ENCODE assay signal across 8 cellular contexts in the genomic region with DNA sequence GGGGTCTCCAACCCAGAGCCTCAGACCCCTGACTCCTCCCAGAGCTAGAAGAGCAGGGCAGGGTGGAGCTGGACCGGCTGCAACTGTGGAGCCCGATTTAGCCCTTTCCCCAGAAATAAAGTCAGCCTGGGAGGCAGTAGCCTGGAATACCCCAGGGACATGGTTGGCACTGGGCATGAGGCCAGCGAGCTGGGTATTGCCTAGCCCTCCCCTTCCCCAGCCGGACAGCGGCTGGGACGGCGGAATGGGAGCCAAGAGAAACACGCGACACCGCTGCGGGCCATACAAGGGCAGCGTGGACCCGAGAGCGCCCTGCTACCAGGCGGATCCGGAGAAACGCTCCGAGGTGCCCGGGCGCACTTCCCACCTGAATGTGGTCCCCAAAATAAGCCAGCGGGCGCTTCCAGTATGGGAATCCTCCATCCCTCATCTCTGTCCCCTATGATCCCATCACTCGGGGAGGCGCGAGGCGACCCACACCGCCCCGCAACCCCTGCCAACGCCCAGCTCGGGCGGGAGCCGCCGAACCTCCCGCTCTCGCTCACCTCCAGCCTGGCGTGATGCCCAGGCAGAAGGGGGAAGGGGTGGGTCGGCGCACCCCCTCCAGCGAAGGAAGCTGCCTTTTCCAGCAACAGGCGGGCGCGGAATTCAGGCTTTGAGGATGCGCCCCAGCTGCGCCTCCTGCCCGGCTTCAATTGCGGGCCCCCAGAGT. TPM values are rescaled to one million over a fixed set of nuclear protein-coding genes. Genes with fewer than 3 reads are reported as not detected.
DNase-seq lines count a peak whose midpoint lies in the region; ATAC-seq and TF ChIP-seq lines count a peak whose summit lies in the region.

No MANE protein-coding gene starts in this region.

- TF ChIP-seq CTCF in natural killer cell (IDR thresholded peaks at IDR 0.05) = no peak

- no peak for ATAC-seq in natural killer cell
- no peak for ATAC-seq in HG03159 (IDR thresholded peaks at IDR 0.05; ENCODE audit: unreplicated experiment)
- no peak for ATAC-seq in HG02973 (IDR thresholded peaks at IDR 0.05; ENCODE audit: unreplicated experiment)

- H3K4me2 ChIP-seq in skeletal muscle satellite cell (ENCODE audit: low read length) = peak overlapping the region; percentile 95

- peaks cover 43% of the 10 kb centered on the region for H3K4me1 ChIP-seq in iPS-18a (ENCODE audit: control insufficient read depth, low read depth, low read length)
- peaks cover 45% of the 10 kb centered on the region for H3K4me1 ChIP-seq in skeletal muscle satellite cell (ENCODE audit: control insufficient read depth, insufficient read depth, low read length)

- peak overlapping the region; percentile 41 for H3K4me3 ChIP-seq in MG63
- peak overlapping the region; percentile 65 for H3K4me3 ChIP-seq in iPS-18a (ENCODE audit: low read length)
- peak overlapping the region; percentile 69 for H3K4me3 ChIP-seq in skeletal muscle satellite cell (ENCODE audit: low read length)

- H3K9me3 ChIP-seq in MG63 (no peaks in the 10 kb centered on the region), iPS-18a (ENCODE audit: control insufficient read depth, low read depth, low read length) (no peaks in the 10 kb centered on the region), skeletal muscle satellite cell (replicated peaks; ENCODE audit: low read length) (no peaks in the 10 kb centered on the region)

- no peaks in the 10 kb centered on the region for H3K36me3 Mint-ChIP-seq in natural killer cell

- peak overlapping the region; percentile 13 for H3K9ac ChIP-seq in iPS-18a (ENCODE audit: low read length)
- H3K9ac ChIP-seq in skeletal muscle satellite cell (ENCODE audit: low read depth, low read length) = peak overlapping the region; percentile 35

- DNase-seq in DMS153 (lab: John Stamatoyannopoulos, UW) (peak; percentile 41), MG63 (no peak), anterior cingulate cortex (lab: John Stamatoyannopoulos, UW) (peak in 47 of 58 donors; percentile 30 to 89 (median 70)), natural killer cell (no peak)

- peaks cover 18 to 27% of the 10 kb centered on the region in 2 donors for H3K27me3 Mint-ChIP-seq in natural killer cell (ENCODE audit: low read depth in 2 of 2)

- H3K36me3 ChIP-seq in MG63 = no peaks in the 10 kb centered on the region
- H3K36me3 ChIP-seq in iPS-18a (ENCODE audit: control insufficient read depth, low read depth, low read length) = no peaks in the 10 kb centered on the region
- no peaks in the 10 kb centered on the region for H3K36me3 ChIP-seq in skeletal muscle satellite cell (ENCODE audit: insufficient read depth, low read length)

- H3K27ac ChIP-seq in iPS-18a (ENCODE audit: low read length) = no peak overlapping the region

- no peak overlapping the region for H3K27ac Mint-ChIP-seq in natural killer cell

- H3K4me1 Mint-ChIP-seq in natural killer cell = peaks cover 0 to 24% of the 10 kb centered on the region in 2 donors

- no peak overlapping the region for H3K4me3 Mint-ChIP-seq in natural killer cell

- peaks cover 9% of the 10 kb centered on the region for H3K27me3 ChIP-seq in MG63
- peaks cover 58% of the 10 kb centered on the region for H3K27me3 ChIP-seq in iPS-18a (ENCODE audit: control insufficient read depth, insufficient read depth, low read length)
- H3K27me3 ChIP-seq in skeletal muscle satellite cell (ENCODE audit: control insufficient read depth, insufficient read depth, low read length) = peaks cover 9% of the 10 kb centered on the region

- H3K9me3 Mint-ChIP-seq in natural killer cell = no peaks in the 10 kb centered on the region

- intact Hi-C loops in natural killer cell (cut with micrococcal nuclease) = no loop called here

RNA-seq across cellular contexts. Expression of gene MCAM, which starts 0.8 kb away (rescaled TPM):
- total RNA-seq in MG63 (2014; rRNA removed; shearing (Covaris generic); ENCODE audit: low replicate concordance) = 1.8 and 13.6 TPM in 2 replicates
- 11.4 and 11.8 TPM in 2 replicates for total RNA-seq in skeletal muscle satellite cell (2012; rRNA removed)
- total RNA-seq in natural killer cell = 1 to 10 TPM in 1 of 3 donors, under 1 TPM in 2; 0.11 to 2.0 (median 0.19) TPM

RNA-seq across cellular contexts. Expression of gene RNF26, which starts 18.2 kb away (rescaled TPM):
- total RNA-seq in MG63 (2014; rRNA removed; shearing (Covaris generic); ENCODE audit: low replicate concordance) = 8.5 and 23.3 TPM in 2 replicates
- total RNA-seq in skeletal muscle satellite cell (2012; rRNA removed) = 4.8 and 6.1 TPM in 2 replicates
- 10 to 100 TPM; 18.0 to 21.8 (median 18.1) TPM for total RNA-seq in natural killer cell

RNA-seq across cellular contexts. Expression of gene C1QTNF5, which starts 24.5 kb away (rescaled TPM):
- total RNA-seq in MG63 (2014; rRNA removed; shearing (Covaris generic); ENCODE audit: low replicate concordance) = not detected in 2 replicates
- 0.76 and 1.1 TPM in 2 replicates for total RNA-seq in skeletal muscle satellite cell (2012; rRNA removed)
- total RNA-seq in natural killer cell = not detected

RNA-seq across cellular contexts. Expression of gene MFRP, which starts 30.3 kb away (rescaled TPM):
- not detected in 2 replicates for total RNA-seq in MG63 (2014; rRNA removed; shearing (Covaris generic); ENCODE audit: low replicate concordance)
- total RNA-seq in skeletal muscle satellite cell (2012; rRNA removed) = not detected in 2 replicates
- not detected for total RNA-seq in natural killer cell

Comparison
In these comparisons a context has a peak if more than half of its experiments do, and no peak if none do; other contexts are left out.
1. DNase-seq: peak in DMS153 (single experiment) and anterior cingulate cortex (47 of 58); none in MG63 (single experiment) and natural killer cell (single experiment).
2. Peak in every context shown above with its lines, with median percentiles within 50 percentile points of each other: H3K4me3 ChIP-seq.